16 cellular contexts compared by ENCODE assay signal in genomic region chr5:10328323-10328722, GRCh38.
"Had no signal": no experiment of that assay in that cellular context is flagged by ENCODE, and none has a peak within 500 bp of the region (broad histone marks: within the 10 kb centered on the region; RNA-seq: fewer than 3 reads in every experiment).

No MANE protein-coding gene starts in this region.

- H3K27ac ChIP-seq: parathyroid adenoma, VCaP had no signal

- DNase-seq: activated CD4-positive, alpha-beta memory T cell treated with anti-CD3 and anti-CD28 coated beads, Interleukin-2, amount 10 ng/mL, durations not matched to agents 7 days and 5 days; activated CD4-positive, alpha-beta T cell treated with anti-CD3 and anti-CD28 coated beads for 36 hours; activated naive CD4-positive, alpha-beta T cell treated with anti-CD3 and anti-CD28 coated beads, Interleukin-2, amount 10 ng/mL, durations not matched to agents 7 days and 5 days; cerebellar nuclear complex; dermis blood vessel endothelial cell; naive B cell; retina; small intestine; T1000; trophoblast cell had no signal

- ATAC-seq: activated CD4-positive, alpha-beta T cell treated with anti-CD3 and anti-CD28 coated beads for 36 hours; activated T-helper 17 cell treated with anti-CD3 and anti-CD28 coated beads, Interleukin-2, amount 50 U/mL, for 72 hours; esophagus mucosa; stimulated activated memory B cell treated with anti-CD40 and anti-IgM and Interleukin-4, amounts not matched to agents 10 μg/mL and 1 μg/mL and 100 μg/mL, for 72 hours had no signal

- H3K79me2 ChIP-seq: parathyroid adenoma had no signal

- H2AFZ ChIP-seq: parathyroid adenoma had no signal

- H3K9ac ChIP-seq: parathyroid adenoma had no signal

- H3K4me3 ChIP-seq: lung had no signal
